ENCODE assay signal across 8 cellular contexts in genomic region chr17:35731239-35731931, GRCh38. TPM values are rescaled to one million over a fixed set of nuclear protein-coding genes. Genes with fewer than 3 reads are reported as not detected.
DNase-seq lines count a peak whose midpoint lies in the region; ATAC-seq, FAIRE-seq and TF ChIP-seq lines count a peak whose summit lies in the region.

RASL10B (plus strand) TSS chr17:35731639; CDS start chr17:35735185, 3,546 bp downstream.

- no peak within 1 kb of the TSS for H2AFZ ChIP-seq in H1 (ENCODE audit: low read length)
- H2AFZ ChIP-seq in MM.1S (ENCODE audit: low read length) = no peak within 1 kb of the TSS

- H3K14ac ChIP-seq in H1 (ENCODE audit: insufficient read length) = no peak within 1 kb of the TSS

- peaks cover 9 to 17% of the 10 kb centered on the region in 2 donors for H3K36me3 Mint-ChIP-seq in CD4-positive, alpha-beta memory T cell
- H3K36me3 Mint-ChIP-seq in activated CD8-positive, alpha-beta T cell treated with anti-CD3 and anti-CD28 coated beads, Interleukin-2, amount 10 ng/mL, durations not matched to agents 7 days and 5 days (ENCODE audit: low read depth) = peaks cover 21% of the 10 kb centered on the region

- H3K4me2 ChIP-seq in H1 (ENCODE audit: insufficient read depth in 1 of 2, low read depth in 2 of 2, low read length in 2 of 2) = peak within 1 kb of the TSS; percentile 78 to 98
- no peak within 1 kb of the TSS for H3K4me2 ChIP-seq in MM.1S (ENCODE audit: low read depth, low read length)

- H3K9me3 ChIP-seq in CD4-positive, alpha-beta memory T cell (ENCODE audit: control insufficient read depth in 1 of 2, low read length in 2 of 2) = no peaks in the 10 kb centered on the region
- no peaks in the 10 kb centered on the region for H3K9me3 ChIP-seq in H1 (ENCODE audit: insufficient read depth in 2 of 2, low read depth in 1 of 2, low read length in 1 of 2)
- H3K9me3 ChIP-seq in MM.1S (replicated peaks; ENCODE audit: insufficient read depth, low read length) = no peaks in the 10 kb centered on the region

- H3K79me2 ChIP-seq in H1 (ENCODE audit: control insufficient read depth in 1 of 2, insufficient read depth in 2 of 2, low read length in 2 of 2) = no peaks in the 10 kb centered on the region
- no peaks in the 10 kb centered on the region for H3K79me2 ChIP-seq in MM.1S (ENCODE audit: low read length)

- no peak within 1 kb of the TSS for H4K5ac ChIP-seq in H1 (ENCODE audit: insufficient read length, low read depth, low read length)

- no peak within 1 kb of the TSS for H3K23ac ChIP-seq in H1 (ENCODE audit: insufficient read length)

- peak within 1 kb of the TSS; percentile 68; the same call in 1 of the 2 replicates for H2BK12ac ChIP-seq in H1 (ENCODE audit: low read depth, low read length)

- peak within 1 kb of the TSS; percentile 93; the same call in 1 of the 2 replicates for H3K18ac ChIP-seq in H1 (ENCODE audit: extremely low read depth, low read length)

- no peak within 1 kb of the TSS; the same call in 1 of the 2 replicates for H4K8ac ChIP-seq in H1 (ENCODE audit: extremely low read depth, insufficient read depth, low read length)

- H3K4me3 ChIP-seq in CD4-positive, alpha-beta memory T cell (ENCODE audit: low read length in 2 of 2) = peak within 1 kb of the TSS in 1 of 2 donors; percentile 37
- H3K4me3 ChIP-seq in H1 (ENCODE audit: extremely low read depth in 1 of 4, insufficient read depth in 2 of 4, low read depth in 3 of 4, low read length in 4 of 4) = peak within 1 kb of the TSS; percentile 67 to 85 (median 78)
- no peak within 1 kb of the TSS for H3K4me3 ChIP-seq in MM.1S (ENCODE audit: low read length)

- H3K23me2 ChIP-seq in H1 (ENCODE audit: low read depth, low read length) = peaks cover 9% of the 10 kb centered on the region; the same call in 1 of the 2 replicates

- no peaks in the 10 kb centered on the region for H3K9me3 Mint-ChIP-seq in CD4-positive, alpha-beta memory T cell
- no peaks in the 10 kb centered on the region for H3K9me3 Mint-ChIP-seq in activated CD8-positive, alpha-beta T cell treated with anti-CD3 and anti-CD28 coated beads, Interleukin-2, amount 10 ng/mL, durations not matched to agents 7 days and 5 days (ENCODE audit: insufficient read depth)

- 0 out of 2 replicates have a peak within 1 kb of the TSS, but pooled peaks have one; percentile 48 for H2BK20ac ChIP-seq in H1 (ENCODE audit: low read length)

- H3K9me2 ChIP-seq in MM.1S (replicated peaks; ENCODE audit: insufficient read depth, low read length) = no peaks in the 10 kb centered on the region

- peak within 1 kb of the TSS; percentile 88 for H2BK15ac ChIP-seq in H1 (ENCODE audit: low read length)

- peak within 1 kb of the TSS; percentile 44; the same call in 1 of the 2 replicates for H2BK5ac ChIP-seq in H1 (ENCODE audit: low read depth, low read length)

- H3K27me3 ChIP-seq in CD4-positive, alpha-beta memory T cell (ENCODE audit: insufficient read depth, low read length) = no peaks in the 10 kb centered on the region
- H3K27me3 ChIP-seq in H1 (replicated peaks in 1 of 4; ENCODE audit: control insufficient read depth in 3 of 4, extremely low read depth in 1 of 4, insufficient read depth in 3 of 4, low read length in 3 of 4) (peaks cover 0 to 8% (median 5%) of the 10 kb centered on the region in 4 experiments; a peak in 4 of 7 replicates), MM.1S (replicated peaks; ENCODE audit: insufficient read depth, low read length) (no peaks in the 10 kb centered on the region)

- H3K27ac ChIP-seq in CD4-positive, alpha-beta memory T cell (ENCODE audit: low read depth, low read length) = no peak within 1 kb of the TSS
- H3K27ac ChIP-seq in H1 (ENCODE audit: low read depth, low read length) (no peak within 1 kb of the TSS), MM.1S (ENCODE audit: low read length) (no peak within 1 kb of the TSS)

- FAIRE-seq in H1 (lab: Jason Lieb, UNC) (no peak), GM19239 (lab: Jason Lieb, UNC) (no peak)

- H2AK5ac ChIP-seq in H1 (ENCODE audit: low read depth, low read length) = no peak within 1 kb of the TSS

- peaks cover 9 to 32% (median 18%) of the 10 kb centered on the region in 4 donors for H3K4me1 Mint-ChIP-seq in CD4-positive, alpha-beta memory T cell
- H3K4me1 Mint-ChIP-seq in activated CD8-positive, alpha-beta T cell treated with anti-CD3 and anti-CD28 coated beads, Interleukin-2, amount 10 ng/mL, durations not matched to agents 7 days and 5 days (ENCODE audit: low read depth) = peaks cover 13% of the 10 kb centered on the region

- peak; percentile 40 to 61 (median 43) for DNase-seq in CD4-positive, alpha-beta memory T cell
- no peak for DNase-seq in activated CD8-positive, alpha-beta T cell treated with anti-CD3 and anti-CD28 coated beads, Interleukin-2, amount 10 ng/mL, durations not matched to agents 7 days and 5 days
- peak in 1 of 2 experiments; percentile 85 for DNase-seq in H1 (ENCODE audit: low read depth in 1 of 2, low spot score in 2 of 2)
- DNase-seq in lung microvascular endothelial cell (ENCODE audit: low read depth in 2 of 2) = peak; percentile 23 to 33
- peak; percentile 11 for DNase-seq in stimulated activated CD8-positive, alpha-beta memory T cell treated with anti-CD3 and anti-CD28 coated beads, Interleukin-12 subunit alpha, Interleukin-12 subunit beta, amount 100 ng/mL, for 24 hours (ENCODE audit: extremely low read depth)
- no peak for DNase-seq in MM.1S
- no peak for DNase-seq in GM19239 (ENCODE audit: insufficient read length, low spot score)

- TF ChIP-seq RAD21 in Ishikawa (IDR thresholded peaks at IDR 0.05; ENCODE audit: low read depth) = no peak
- TF ChIP-seq RAD21 in H1 (IDR thresholded peaks at IDR 0.05 in 1 of 2, conservative IDR thresholded peaks at IDR 0.05 in 1 of 2; ENCODE audit: low read depth in 2 of 2, low read length in 2 of 2) = no peak; a peak in 1 of 4 replicates

- TF ChIP-seq CTCF in H1 (IDR thresholded peaks at IDR 0.05; ENCODE audit: control extremely low read depth in 1 of 3, insufficient read depth in 1 of 3, low read depth in 1 of 3, low read length in 3 of 3) = no peak
- TF ChIP-seq CTCF in MM.1S (IDR thresholded peaks at IDR 0.05; ENCODE audit: low read length) = no peak

- ATAC-seq in activated CD8-positive, alpha-beta T cell treated with anti-CD3 and anti-CD28 coated beads, Interleukin-2, amount 10 ng/mL, durations not matched to agents 7 days and 5 days = peak; percentile 59

- peaks cover 5 to 13% of the 10 kb centered on the region in 2 experiments for H4K20me1 ChIP-seq in H1 (replicated peaks in 1 of 2; ENCODE audit: control insufficient read depth in 1 of 2, insufficient read depth in 2 of 2, low read length in 2 of 2)
- no peaks in the 10 kb centered on the region for H4K20me1 ChIP-seq in MM.1S (ENCODE audit: insufficient read depth, low read length)

- TF ChIP-seq EP300 in Ishikawa (IDR thresholded peaks at IDR 0.05; ENCODE audit: borderline replicate concordance) (no peak), H1 (IDR thresholded peaks at IDR 0.05; ENCODE audit: borderline replicate concordance in 1 of 2, low read depth in 2 of 2, low read length in 2 of 2) (no peak)

- peak within 1 kb of the TSS; percentile 45 for H3K4ac ChIP-seq in H1 (replicated peaks; ENCODE audit: insufficient read length, low read depth, low read length)

- CTCF ChIA-PET in CD4-positive, alpha-beta memory T cell (lab: Charles Lee; ENCODE audit: partially characterized antibody) = interaction anchor here (1.3 to 2.1 kb wide), 3 partner anchors 12 to 33 kb away, joined by 4 to 13 read pairs (median 4); no protein-coding TSS in a partner anchor
- CTCF ChIA-PET in activated CD8-positive, alpha-beta T cell treated with anti-CD3 and anti-CD28 coated beads, Interleukin-2, amount 10 ng/mL, durations not matched to agents 7 days and 5 days (lab: Charles Lee) = interaction anchor here (0.8 to 4.5 kb wide), 3 partner anchors 16 to 118 kb away, joined by 3 to 15 read pairs (median 9); no protein-coding TSS in a partner anchor
- CTCF ChIA-PET in H1 (lab: Charles Lee; ENCODE audit: partially characterized antibody) = interaction anchor here (0.7 to 9.8 kb wide), 9 partner anchors 9 to 145 kb away, joined by 3 to 45 read pairs (median 3); no protein-coding TSS in a partner anchor

- H3K9ac ChIP-seq in H1 (replicated peaks in 1 of 4; ENCODE audit: extremely low read depth in 1 of 4, low read depth in 3 of 4, low read length in 3 of 4) (peak within 1 kb of the TSS in 2 of 4 experiments; percentile 38 to 39; a peak in 3 of 7 replicates), MM.1S (ENCODE audit: low read length) (no peak within 1 kb of the TSS)

- H3K4me1 ChIP-seq in CD4-positive, alpha-beta memory T cell (ENCODE audit: insufficient read depth, low read length) = peaks cover 12% of the 10 kb centered on the region
- H3K4me1 ChIP-seq in H1 (replicated peaks in 1 of 4; ENCODE audit: control insufficient read depth in 3 of 4, insufficient read depth in 4 of 4, low read length in 3 of 4) = peaks cover 7 to 26% (median 8%) of the 10 kb centered on the region in 4 experiments; a peak in 6 of 7 replicates
- H3K4me1 ChIP-seq in MM.1S (ENCODE audit: low read length) = peaks cover 16% of the 10 kb centered on the region

- no peak within 1 kb of the TSS for H2BK120ac ChIP-seq in H1 (replicated peaks; ENCODE audit: low read depth, low read length)

- H3K27me3 Mint-ChIP-seq in CD4-positive, alpha-beta memory T cell = no peaks in the 10 kb centered on the region
- H3K27me3 Mint-ChIP-seq in activated CD8-positive, alpha-beta T cell treated with anti-CD3 and anti-CD28 coated beads, Interleukin-2, amount 10 ng/mL, durations not matched to agents 7 days and 5 days (ENCODE audit: low read depth) = peaks cover 20% of the 10 kb centered on the region

- intact Hi-C loops in CD4-positive, alpha-beta memory T cell (cut with micrococcal nuclease) = no loop called here

- H3K36me3 ChIP-seq in CD4-positive, alpha-beta memory T cell (ENCODE audit: insufficient read depth, low read length) = no peaks in the 10 kb centered on the region
- H3K36me3 ChIP-seq in H1 (ENCODE audit: control insufficient read depth in 2 of 4, insufficient read depth in 4 of 4, low read length in 3 of 4) (no peaks in the 10 kb centered on the region), MM.1S (replicated peaks; ENCODE audit: insufficient read depth, low read length) (no peaks in the 10 kb centered on the region)

- no peak for TF ChIP-seq POLR2A in H1 (IDR thresholded peaks at IDR 0.05; ENCODE audit: control extremely low read depth in 1 of 2, low read depth in 2 of 2, low read length in 2 of 2)

- peak within 1 kb of the TSS in 5 of 7 donors; percentile 22 to 61 (median 43) for H3K27ac Mint-ChIP-seq in CD4-positive, alpha-beta memory T cell
- H3K27ac Mint-ChIP-seq in activated CD8-positive, alpha-beta T cell treated with anti-CD3 and anti-CD28 coated beads, Interleukin-2, amount 10 ng/mL, durations not matched to agents 7 days and 5 days = no peak within 1 kb of the TSS

- POLR2A ChIA-PET in CD4-positive, alpha-beta memory T cell (lab: Charles Lee; ENCODE audit: partially characterized antibody) = interaction anchor here (0.9 to 1.4 kb wide), 2 partner anchors 16 to 169 kb away, joined by 3 read pairs; no protein-coding TSS in a partner anchor
- POLR2A ChIA-PET in activated CD8-positive, alpha-beta T cell treated with anti-CD3 and anti-CD28 coated beads, Interleukin-2, amount 10 ng/mL, durations not matched to agents 7 days and 5 days (lab: Charles Lee) = interaction anchor here (1.0 kb wide), 1 partner anchor 490 kb away, joined by 3 read pairs; no protein-coding TSS in a partner anchor
- POLR2A ChIA-PET in H1 (lab: Charles Lee; ENCODE audit: partially characterized antibody) = interaction anchor here (0.6 to 3.7 kb wide), 9 partner anchors 8 to 135 kb away, joined by 3 to 16 read pairs (median 3); partner anchors contain the start of gene TAF15

- H3K79me1 ChIP-seq in H1 (ENCODE audit: low read depth, low read length) = peaks cover 2% of the 10 kb centered on the region; the same call in 1 of the 2 replicates

- WGBS in H1 (ENCODE audit: extremely low coverage in 1 of 2, insufficient coverage in 1 of 2, insufficient read length in 1 of 2, insufficient replicate concordance in 2 of 2, low coverage in 1 of 2, low lambda C conversion rate in 2 of 2, missing lambda C conversion rate in 1 of 2), 2 experiments = 13% methylated on average over 13 of the region's 46 CpGs; no CpG with 5 or more reads in 1 of the 2 experiments

- no peak within 1 kb of the TSS for H4K91ac ChIP-seq in H1 (replicated peaks; ENCODE audit: insufficient read length, low read length)

- H3K56ac ChIP-seq in H1 (replicated peaks; ENCODE audit: insufficient read length, low read depth, low read length) = no peak within 1 kb of the TSS

- no peaks in the 10 kb centered on the region for H3F3A ChIP-seq in MM.1S (ENCODE audit: insufficient read depth, low read length)

- peak within 1 kb of the TSS; percentile 75 to 85 (median 80) for H3K4me3 Mint-ChIP-seq in CD4-positive, alpha-beta memory T cell
- peak within 1 kb of the TSS; percentile 38 for H3K4me3 Mint-ChIP-seq in activated CD8-positive, alpha-beta T cell treated with anti-CD3 and anti-CD28 coated beads, Interleukin-2, amount 10 ng/mL, durations not matched to agents 7 days and 5 days

RNA-seq across cellular contexts. Expression of gene RASL10B, which starts in this region (rescaled TPM):
- under 1 TPM in 1 of 2 experiments, not detected in 1; 0.15 TPM for total RNA-seq in CD4-positive, alpha-beta memory T cell
- under 1 TPM in 1 of 2 donors, not detected in 1; 0.15 TPM for polyA plus RNA-seq in CD4-positive, alpha-beta memory T cell
- under 1 TPM in 1 of 2 experiments, not detected in 1; 0.10 TPM for total RNA-seq in activated CD8-positive, alpha-beta T cell treated with anti-CD3 and anti-CD28 coated beads, Interleukin-2, amount 10 ng/mL, durations not matched to agents 7 days and 5 days
- 21.6 and 22.8 TPM in 2 replicates for total RNA-seq in H1 (2021; fragmentation: NEBNext Ultra II Directional; extraction: Animal tissue kit (Norgen Biotek cat#: 25700))
- 17.5 and 21.8 TPM in 2 replicates for polyA plus RNA-seq in H1 (2011; rRNA removed)
- polyA plus RNA-seq in H1 (2011; cell fraction: cytosol; rRNA removed) = 14.8 TPM
- polyA plus RNA-seq in H1 (2011; cell fraction: nucleus; rRNA removed) = 17.0 TPM
- polyA plus RNA-seq in H1 (2012, experiment 1 of 2) = 13.2 to 21.4 TPM (median 17.0 TPM) in 4 replicates
- 18.3 TPM for polyA plus RNA-seq in H1 (2012, experiment 2 of 2)
- polyA plus RNA-seq in H1 (2013, experiment 1 of 2) = 10.4 TPM
- polyA plus RNA-seq in H1 (2013, experiment 2 of 2) = 9.6 TPM
- 16.7 and 18.6 TPM in 2 replicates for polyA minus RNA-seq in H1 (2011; rRNA and poly(A)+ RNA removed)
- 18.7 TPM for polyA minus RNA-seq in H1 (2011; cell fraction: cytosol; rRNA and poly(A)+ RNA removed)
- polyA minus RNA-seq in H1 (2011; cell fraction: nucleus; rRNA and poly(A)+ RNA removed) = 20.7 TPM
- under 0.01 TPM in 2 replicates for total RNA-seq in lung microvascular endothelial cell

Comparison
In these comparisons a context has a peak if more than half of its experiments do, and no peak if none do; other contexts are left out.
1. RNA of gene RASL10B (total RNA-seq): 21.6 to 22.8 TPM in H1; 0.15 TPM in CD4-positive, alpha-beta memory T cell, 0.10 TPM in activated CD8-positive, alpha-beta T cell treated with anti-CD3 and anti-CD28 coated beads, Interleukin-2, amount 10 ng/mL, durations not matched to agents 7 days and 5 days and under 0.01 TPM in lung microvascular endothelial cell; every median in the first group is over 10 times any median in the second.
2. RNA of gene RASL10B (polyA plus RNA-seq): 9.6 to 21.8 TPM in H1; 0.15 TPM in CD4-positive, alpha-beta memory T cell; every median in the first group is over 4 times any median in the second.
3. Peak in DNase-seq in CD4-positive, alpha-beta memory T cell; RNA of the gene not detected or under 1 TPM.
4. Peak in ATAC-seq in activated CD8-positive, alpha-beta T cell treated with anti-CD3 and anti-CD28 coated beads, Interleukin-2, amount 10 ng/mL, durations not matched to agents 7 days and 5 days; RNA of the gene not detected or under 1 TPM.
5. Peak in DNase-seq in lung microvascular endothelial cell; RNA of the gene not detected or under 1 TPM.